28 cellular contexts compared by ENCODE assay signal in the genomic region with DNA sequence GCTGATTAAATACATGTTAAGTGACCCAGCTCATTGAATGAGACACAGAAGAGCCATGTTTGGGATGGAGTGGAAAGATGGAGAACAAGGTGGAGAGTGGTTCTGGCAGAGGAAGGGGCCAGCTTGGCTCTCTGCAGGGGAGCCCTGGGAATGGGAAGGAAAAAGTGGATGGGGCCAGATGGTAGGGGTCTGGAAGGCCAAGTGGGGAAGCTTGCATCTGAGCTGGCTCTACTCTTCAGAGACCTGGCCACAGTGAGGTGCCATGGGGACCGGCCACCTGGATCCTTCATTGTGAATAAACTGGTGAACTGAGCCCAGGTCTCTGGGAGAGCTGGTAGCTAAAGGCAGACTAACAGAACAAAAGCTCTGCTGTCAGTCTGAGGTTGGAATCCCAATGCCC. TPM values are rescaled to one million over a fixed set of nuclear protein-coding genes. Genes with fewer than 3 reads are reported as not detected.
"Had no signal": no experiment of that assay in that cellular context is flagged by ENCODE, and none has a peak within 500 bp of the region (broad histone marks: within the 10 kb centered on the region; RNA-seq: fewer than 3 reads in every experiment).

No MANE protein-coding gene starts in this region.

- DNase-seq: activated CD4-positive, alpha-beta T cell treated with anti-CD3 and anti-CD28 coated beads for 48 hours; activated CD4-positive, alpha-beta T cell treated with anti-CD3 and anti-CD28 coated beads, Interleukin-2, amount 50 U/mL, for 48 hours; activated CD8-positive, alpha-beta memory T cell treated with anti-CD3 and anti-CD28 coated beads for 24 hours; activated effector memory CD4-positive, alpha-beta T cell treated with anti-CD3 and anti-CD28 coated beads, Interleukin-2, amount 50 U/mL, for 16 hours; activated naive CD4-positive, alpha-beta T cell treated with anti-CD3 and anti-CD28 coated beads for 36 hours; activated naive CD8-positive, alpha-beta T cell treated with anti-CD3 and anti-CD28 coated beads for 36 hours; adrenal gland; islet precursor cell; left ventricle myocardium inferior; nephron progenitor cell; ovary; right lobe of liver; stimulated activated CD4-positive, alpha-beta T cell treated with anti-CD3 and anti-CD28 coated beads, Interleukin-12 subunit alpha, Interleukin-12 subunit beta, amount 100 ng/mL, for 4 hours; stimulated activated CD4-positive, alpha-beta T cell treated with anti-CD3 and anti-CD28 coated beads, Interleukin-4, amount 100 ng/mL, for 4 hours; stimulated activated CD8-positive, alpha-beta memory T cell treated with anti-CD3 and anti-CD28 coated beads, Interleukin-4, amount 100 ng/mL, for 48 hours; stimulated activated naive B cell treated with anti-CD40 and anti-IgM and Interleukin-4, amounts not matched to agents 10 μg/mL and 1 μg/mL and 100 μg/mL, for 72 hours; stomach; thyroid gland; upper lobe of right lung had no signal

- H3K36me3 ChIP-seq: adrenal gland, ascending aorta, cardiac muscle cell, gastroesophageal sphincter, left ventricle myocardium inferior, ovary, right lobe of liver, stomach, thyroid gland, upper lobe of right lung had no signal

- H3K36me3 Mint-ChIP-seq: brain had no signal

- H3K9me3 ChIP-seq: adrenal gland, ascending aorta, gastroesophageal sphincter, ovary, right lobe of liver, stomach, thyroid gland, upper lobe of right lung had no signal

- H3K4me1 ChIP-seq: ascending aorta, right lobe of liver, thyroid gland, upper lobe of right lung had no signal

- ATAC-seq: activated CD4-positive, CD25-positive, alpha-beta regulatory T cell treated with anti-CD3 and anti-CD28 coated beads, Interleukin-2, amount 50 U/mL, for 24 hours; gastroesophageal sphincter; right lobe of liver; stimulated activated naive B cell treated with anti-CD40 and anti-IgM and Interleukin-4, amounts not matched to agents 10 μg/mL and 1 μg/mL and 100 μg/mL, for 72 hours; upper lobe of right lung had no signal

- H3K27me3 Mint-ChIP-seq: stimulated activated naive B cell treated with anti-CD40 and anti-IgM and Interleukin-4, amounts not matched to agents 10 μg/mL and 1 μg/mL and 100 μg/mL, for 72 hours had no signal

- H3K9me3 Mint-ChIP-seq: activated naive CD4-positive, alpha-beta T cell treated with anti-CD3 and anti-CD28 coated beads for 36 hours had no signal

- H3K4me3 Mint-ChIP-seq: activated naive CD4-positive, alpha-beta T cell treated with anti-CD3 and anti-CD28 coated beads for 36 hours; activated naive CD8-positive, alpha-beta T cell treated with anti-CD3 and anti-CD28 coated beads for 36 hours; activated T-helper 1 cell treated with anti-CD3 and anti-CD28 coated beads, Interleukin-12 subunit alpha, Interleukin-12 subunit beta, Interleukin-2, Interleukin-4 antibody, amounts not matched to agents 30 ng/mL and 10 ng/mL and 1 ng/mL, durations not matched to agents 14 hours and 24 hours and 36 hours; brain; nephron progenitor cell; stimulated activated naive B cell treated with anti-CD40 and anti-IgM and Interleukin-4, amounts not matched to agents 10 μg/mL and 1 μg/mL and 100 μg/mL, for 72 hours had no signal

- H3K4me3 ChIP-seq: adrenal gland, ascending aorta, cardiac muscle cell, gastroesophageal sphincter, hepatocyte, left ventricle myocardium inferior, lung, ovary, right lobe of liver, stomach, thyroid gland, upper lobe of right lung had no signal

- H3K27ac Mint-ChIP-seq: activated naive CD4-positive, alpha-beta T cell treated with anti-CD3 and anti-CD28 coated beads for 36 hours; activated naive CD8-positive, alpha-beta T cell treated with anti-CD3 and anti-CD28 coated beads for 36 hours; activated T-helper 1 cell treated with anti-CD3 and anti-CD28 coated beads, Interleukin-12 subunit alpha, Interleukin-12 subunit beta, Interleukin-2, Interleukin-4 antibody, amounts not matched to agents 30 ng/mL and 10 ng/mL and 1 ng/mL, durations not matched to agents 14 hours and 24 hours and 36 hours; brain; nephron progenitor cell; progenitor cell of endocrine pancreas had no signal

- H3K27me3 ChIP-seq: adrenal gland, ascending aorta, cardiac muscle cell, gastroesophageal sphincter, hepatocyte, ovary, right lobe of liver, stomach, thyroid gland, upper lobe of right lung had no signal

RNA-seq across cellular contexts. Expression of a gene that starts 48.9 kb away (rescaled TPM):
- total RNA-seq: activated T-helper 1 cell treated with anti-CD3 and anti-CD28 coated beads, Interleukin-12 subunit alpha, Interleukin-12 subunit beta, Interleukin-2, Interleukin-4 antibody, amounts not matched to agents 30 ng/mL and 10 ng/mL and 1 ng/mL, durations not matched to agents 14 hours and 24 hours and 36 hours had no signal
